17 cellular contexts compared by ENCODE assay signal in the genomic region with DNA sequence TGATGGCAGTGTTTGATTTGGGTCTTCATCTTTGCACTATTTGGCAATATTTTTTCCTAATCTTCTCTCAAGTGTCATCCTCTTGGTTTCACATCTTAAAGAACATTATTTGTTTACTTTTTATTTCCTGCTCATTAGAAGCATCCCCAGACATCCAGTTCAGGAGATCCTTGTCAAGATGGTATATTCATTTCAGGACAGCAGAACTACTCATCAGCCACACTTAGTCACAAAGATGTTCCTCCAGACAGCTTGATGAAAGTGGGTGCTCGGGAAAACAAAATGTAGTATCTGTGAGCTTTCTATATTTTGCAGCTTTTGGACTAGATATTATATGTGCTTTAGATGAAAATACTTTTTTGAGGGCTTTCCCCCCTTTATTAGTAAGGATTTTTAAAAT.
"Had no signal": no experiment of that assay in that cellular context is flagged by ENCODE, and none has a peak within 500 bp of the region (broad histone marks: within the 10 kb centered on the region; RNA-seq: fewer than 3 reads in every experiment).

No MANE protein-coding gene starts in this region.

- DNase-seq: activated CD4-positive, alpha-beta T cell treated with anti-CD3 and anti-CD28 coated beads, Interleukin-2, amount 50 U/mL, for 1 hour; activated effector memory CD4-positive, alpha-beta T cell treated with anti-CD3 and anti-CD28 coated beads, Interleukin-2, amount 50 U/mL, for 16 hours; activated T-cell treated with anti-CD3 and anti-CD28 coated beads for 4 hours; anterior cingulate cortex; endodermal cell; gastrocnemius medialis; heart left ventricle; occipital lobe; stimulated activated CD4-positive, alpha-beta T cell treated with anti-CD3 and anti-CD28 coated beads, Interleukin-15, amount 100 ng/mL, for 24 hours; stimulated activated CD4-positive, alpha-beta T cell treated with anti-CD3 and anti-CD28 coated beads, Interleukin-4, amount 100 ng/mL, for 1 hour; testis; upper lobe of left lung had no signal

- ATAC-seq: gastrocnemius medialis, heart left ventricle, WTC11 had no signal

- H3K4me1 Mint-ChIP-seq: endodermal cell, nephron, WTC11 had no signal

- H3K9me3 ChIP-seq: breast epithelium, gastrocnemius medialis, heart left ventricle, testis, upper lobe of left lung had no signal

- H3K27me3 ChIP-seq: breast epithelium, gastrocnemius medialis, heart left ventricle, testis, upper lobe of left lung had no signal

- H3K4me3 ChIP-seq: breast epithelium, gastrocnemius medialis, heart left ventricle, testis, upper lobe of left lung had no signal

- H3K27ac ChIP-seq: breast epithelium, gastrocnemius medialis, heart left ventricle, testis, upper lobe of left lung had no signal

- H3K36me3 ChIP-seq: breast epithelium had no signal

- H3K27me3 Mint-ChIP-seq: activated naive CD8-positive, alpha-beta T cell; stimulated activated naive CD8-positive, alpha-beta T cell treated with anti-CD3 and anti-CD28 coated beads, Interleukin-15, Interleukin-2, amounts not matched to agents 100 ng/mL and 50 ng/mL, for 24 hours had no signal

- H3K9me3 Mint-ChIP-seq: endodermal cell; nephron; stimulated activated naive CD8-positive, alpha-beta T cell treated with anti-CD3 and anti-CD28 coated beads, Interleukin-15, Interleukin-2, amounts not matched to agents 100 ng/mL and 50 ng/mL, for 24 hours; WTC11 had no signal

- H3K4me3 Mint-ChIP-seq: activated naive CD8-positive, alpha-beta T cell; endodermal cell; nephron; stimulated activated naive CD8-positive, alpha-beta T cell treated with anti-CD3 and anti-CD28 coated beads, Interleukin-15, Interleukin-2, amounts not matched to agents 100 ng/mL and 50 ng/mL, for 24 hours; WTC11 had no signal

- H3K4me1 ChIP-seq: breast epithelium, gastrocnemius medialis, heart left ventricle, testis, upper lobe of left lung had no signal

- H3K27ac Mint-ChIP-seq: activated naive CD8-positive, alpha-beta T cell; endodermal cell; nephron; stimulated activated naive CD8-positive, alpha-beta T cell treated with anti-CD3 and anti-CD28 coated beads, Interleukin-15, Interleukin-2, amounts not matched to agents 100 ng/mL and 50 ng/mL, for 24 hours; WTC11 had no signal
